Comparison of ENCODE assay signal across 1 cellular context in the genomic region with DNA sequence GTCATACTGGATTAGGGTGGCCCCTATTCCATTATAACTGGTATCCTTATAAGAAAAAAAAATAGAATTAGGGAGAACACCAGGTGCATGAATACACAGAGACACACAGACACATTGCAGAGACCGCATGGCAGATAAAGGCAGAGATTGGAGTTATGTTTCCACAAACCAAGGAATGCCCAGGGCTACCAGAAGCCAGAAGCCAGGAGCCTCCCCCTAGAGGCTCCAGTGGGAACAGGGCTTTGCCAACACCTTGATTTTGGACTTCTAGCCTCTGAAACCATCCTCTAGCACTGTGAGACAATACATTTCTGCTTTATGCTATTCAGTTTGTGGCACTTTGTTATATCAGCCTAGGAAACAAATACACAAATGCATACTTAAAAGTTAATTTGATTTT.
TF ChIP-seq lines count a peak whose summit lies in the region.

No MANE protein-coding gene starts in this region.

TF ChIP-seq in H1, 55 proteins besides CTCF, POLR2A, EP300 and RAD21:
- 0 out of 2 replicates have a peak, but pooled peaks have one; percentile 19 for TF ChIP-seq TEAD4 (IDR thresholded peaks at IDR 0.05; ENCODE audit: low read depth, low read length)
- TF ChIP-seq, protein P1, sequence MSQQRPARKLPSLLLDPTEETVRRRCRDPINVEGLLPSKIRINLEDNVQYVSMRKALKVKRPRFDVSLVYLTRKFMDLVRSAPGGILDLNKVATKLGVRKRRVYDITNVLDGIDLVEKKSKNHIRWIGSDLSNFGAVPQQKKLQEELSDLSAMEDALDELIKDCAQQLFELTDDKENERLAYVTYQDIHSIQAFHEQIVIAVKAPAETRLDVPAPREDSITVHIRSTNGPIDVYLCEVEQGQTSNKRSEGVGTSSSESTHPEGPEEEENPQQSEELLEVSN (IDR thresholded peaks at IDR 0.05): no peak
